ENCODE assay signal across 8 cellular contexts in the genomic region with DNA sequence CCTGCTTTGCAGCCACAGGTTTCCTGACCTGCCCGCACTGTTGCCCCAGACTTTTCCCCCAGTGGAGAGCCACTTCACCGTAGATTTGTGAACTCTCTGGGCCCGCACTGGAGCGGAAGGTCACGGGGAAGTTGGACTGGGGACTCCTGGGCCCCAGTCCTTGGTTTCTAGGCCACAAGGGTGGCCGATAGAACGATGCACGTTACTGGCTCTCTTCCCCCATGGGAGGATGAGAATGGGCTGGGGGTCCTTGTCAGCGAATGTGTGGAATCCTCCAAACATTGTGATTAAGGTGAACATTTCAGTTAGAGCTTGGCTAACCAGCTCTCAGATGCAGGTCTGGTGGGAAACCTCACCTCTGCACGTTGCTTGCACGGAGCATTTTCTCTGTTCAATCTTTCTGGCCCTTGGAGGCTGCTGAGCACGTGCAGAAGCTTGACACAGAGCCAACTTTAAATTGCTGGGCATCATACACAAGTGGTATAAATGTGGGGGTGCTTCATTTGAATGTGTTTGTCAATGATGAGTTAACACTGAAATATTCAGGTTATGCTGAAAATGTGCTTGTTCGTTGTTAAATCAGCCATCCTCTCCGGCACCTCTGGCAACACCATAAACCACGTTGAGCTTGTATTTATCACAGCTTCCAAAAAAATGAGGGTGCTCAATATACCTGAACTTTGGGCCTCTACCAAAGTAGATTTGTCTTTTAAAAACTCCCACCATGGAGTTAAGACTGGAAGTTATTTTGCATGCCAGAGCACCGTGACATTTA. TPM values are rescaled to one million over a fixed set of nuclear protein-coding genes. Genes with fewer than 3 reads are reported as not detected.
A peak's percentile ranks its signal among the peaks of the same experiment; 100 is the strongest.
DNase-seq lines count a peak whose midpoint lies in the region; ATAC-seq and TF ChIP-seq lines count a peak whose summit lies in the region.

No MANE protein-coding gene starts in this region.

- POLR2A ChIA-PET in HEK293 (lab: Yijun Ruan, JAX) = interaction anchor here (0.6 to 2.0 kb wide), 4 partner anchors 23 to 425 kb away, joined by 3 to 10 read pairs (median 5); partner anchors contain the start of genes MAP2K1 and RAB11A

- H3K4me1 Mint-ChIP-seq in neural crest cell = peaks cover 46% of the 10 kb centered on the region

- peaks cover 23% of the 10 kb centered on the region for H3K4me1 ChIP-seq in HEK293 (ENCODE audit: control insufficient read depth, insufficient read depth, low read length)

- H3K4me3 ChIP-seq in HEK293 (ENCODE audit: low read depth, low read length) (peak overlapping the region; percentile 72), NB4 (ENCODE audit: low read depth, low read length) (peak overlapping the region; percentile 87), fibroblast of pulmonary artery (replicated peaks; ENCODE audit: low read depth, low read length) (peak overlapping the region; percentile 62)

- DNase-seq in activated CD4-positive, CD25-positive, alpha-beta regulatory T cell (lab: John Stamatoyannopoulos, UW) = no peak
- DNase-seq in NB4 (ENCODE audit: low read depth) (no peak), fibroblast of pulmonary artery (ENCODE audit: low read depth) (peak; percentile 71), neural crest cell (ENCODE audit: low read depth, low spot score) (no peak), OCI-M2 (lab: John Stamatoyannopoulos, UW; ENCODE audit: unreplicated experiment) (no peak)
- DNase-seq in activated CD4-positive, alpha-beta T cell treated with anti-CD3 and anti-CD28 coated beads, Interleukin-2, amount 50 U/mL, for 1 hour = peak; percentile 39

- peak overlapping the region; percentile 96 for H3K27ac Mint-ChIP-seq in neural crest cell (ENCODE audit: unreplicated experiment)

- peaks cover 5% of the 10 kb centered on the region for H3K36me3 Mint-ChIP-seq in neural crest cell (ENCODE audit: low read depth)

- peak overlapping the region; percentile 99 for H3K27ac ChIP-seq in HEK293 (ENCODE audit: extremely low read depth, low read depth, low read length)

- 0 out of 2 replicates have a peak, but pooled peaks have one; percentile 12 for TF ChIP-seq CTCF in HEK293 (tag by site-specific recombination; IDR thresholded peaks at IDR 0.05)
- TF ChIP-seq CTCF in NB4 (IDR thresholded peaks at IDR 0.05; ENCODE audit: low read depth, low read length) = no peak
- no peak for TF ChIP-seq CTCF in fibroblast of pulmonary artery (IDR thresholded peaks at IDR 0.05; ENCODE audit: low read length, missing control alignments)
- TF ChIP-seq CTCF in neural crest cell (conservative IDR thresholded peaks at IDR 0.05) = no peak

- no peaks in the 10 kb centered on the region for H3K9me3 ChIP-seq in HEK293 (ENCODE audit: control insufficient read depth, insufficient read depth, low read depth, low read length)

- TF ChIP-seq POLR2A in NB4 (IDR thresholded peaks at IDR 0.05; ENCODE audit: extremely low read depth, insufficient read length) = peak; percentile 17

- H3K4me3 Mint-ChIP-seq in neural crest cell = peak overlapping the region; percentile 91

- H3K27me3 Mint-ChIP-seq in neural crest cell (ENCODE audit: low read depth) = no peaks in the 10 kb centered on the region

- ATAC-seq in activated CD4-positive, CD25-positive, alpha-beta regulatory T cell treated with anti-CD3 and anti-CD28 coated beads, Interleukin-2, amount 50 U/mL, for 24 hours = peak; percentile 3 to 12

- CTCF ChIA-PET in HEK293 (lab: Yijun Ruan, JAX) = interaction anchor here (0.6 to 1.4 kb wide), 4 partner anchors 9 to 85 kb away, joined by 3 to 5 read pairs (median 4); no protein-coding TSS in a partner anchor

- H3K9me3 Mint-ChIP-seq in neural crest cell = no peaks in the 10 kb centered on the region

- H3K36me3 ChIP-seq in HEK293 (ENCODE audit: control insufficient read depth in 2 of 2, insufficient read depth in 1 of 2, low read length in 2 of 2) = peaks cover 0 to 9% of the 10 kb centered on the region in 2 experiments; a peak in 2 of 3 replicates

TF ChIP-seq in HEK293, 187 proteins besides CTCF, POLR2A, EP300 and RAD21 (continues in another document):
- no peak for TF ChIP-seq ZNF777 (tag by site-specific recombination; IDR thresholded peaks at IDR 0.05; ENCODE audit: borderline replicate concordance)
- no peak for TF ChIP-seq YY2 (tag by site-specific recombination; IDR thresholded peaks at IDR 0.05)
- no peak for TF ChIP-seq ZNF791 (tag by site-specific recombination; IDR thresholded peaks at IDR 0.05)
- TF ChIP-seq ZFP41 (tag by site-specific recombination; IDR thresholded peaks at IDR 0.05; ENCODE audit: borderline replicate concordance) = no peak
- no peak for TF ChIP-seq ZNF560 (tag by site-specific recombination; IDR thresholded peaks at IDR 0.05; ENCODE audit: borderline replicate concordance)
- no peak; the same call in none of the 2 replicates for TF ChIP-seq SP3 (tag by site-specific recombination; IDR thresholded peaks at IDR 0.05)
- TF ChIP-seq HOXD13 (CRISPR knock-in tag; IDR thresholded peaks at IDR 0.05; ENCODE audit: borderline replicate concordance) = no peak
- TF ChIP-seq GFI1B (tag by site-specific recombination; IDR thresholded peaks at IDR 0.05) = no peak
- peak; percentile 97 for TF ChIP-seq PRDM10 (tag by site-specific recombination; IDR thresholded peaks at IDR 0.05)
- TF ChIP-seq, protein P1, sequence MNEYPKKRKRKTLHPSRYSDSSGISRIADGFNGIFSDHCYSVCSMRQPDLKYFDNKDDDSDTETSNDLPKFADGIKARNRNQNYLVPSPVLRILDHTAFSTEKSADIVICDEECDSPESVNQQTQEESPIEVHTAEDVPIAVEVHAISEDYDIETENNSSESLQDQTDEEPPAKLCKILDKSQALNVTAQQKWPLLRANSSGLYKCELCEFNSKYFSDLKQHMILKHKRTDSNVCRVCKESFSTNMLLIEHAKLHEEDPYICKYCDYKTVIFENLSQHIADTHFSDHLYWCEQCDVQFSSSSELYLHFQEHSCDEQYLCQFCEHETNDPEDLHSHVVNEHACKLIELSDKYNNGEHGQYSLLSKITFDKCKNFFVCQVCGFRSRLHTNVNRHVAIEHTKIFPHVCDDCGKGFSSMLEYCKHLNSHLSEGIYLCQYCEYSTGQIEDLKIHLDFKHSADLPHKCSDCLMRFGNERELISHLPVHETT (tag by site-specific recombination; IDR thresholded peaks at IDR 0.05) = no peak
- TF ChIP-seq ZNF404 (tag by site-specific recombination; IDR thresholded peaks at IDR 0.05) = no peak
- TF ChIP-seq ZNF211 (tag by site-specific recombination; IDR thresholded peaks at IDR 0.05; ENCODE audit: low read depth) = no peak
- no peak for TF ChIP-seq ZNF221 (tag by site-specific recombination; IDR thresholded peaks at IDR 0.05; ENCODE audit: borderline replicate concordance)

RNA-seq across cellular contexts. Expression of gene DIS3L, which starts 1.0 kb away (rescaled TPM):
- 56.3 and 57.8 TPM in 2 replicates for total RNA-seq in neural crest cell

RNA-seq across cellular contexts. Expression of gene MEGF11, which starts 40.8 kb away (rescaled TPM):
- 0.49 and 1.0 TPM in 2 replicates for total RNA-seq in neural crest cell

Comparison
In these comparisons a context has a peak if more than half of its experiments do, and no peak if none do; other contexts are left out.
1. DNase-seq: peak in activated CD4-positive, alpha-beta T cell treated with anti-CD3 and anti-CD28 coated beads, Interleukin-2, amount 50 U/mL, for 1 hour (single experiment) and fibroblast of pulmonary artery (single experiment); none in activated CD4-positive, CD25-positive, alpha-beta regulatory T cell (0 of 4), NB4 (single experiment), neural crest cell (single experiment) and OCI-M2 (single experiment).
2. Peak in every context shown above with its lines, with median percentiles within 50 percentile points of each other: H3K4me3 ChIP-seq.